ENCODE assay signal across 19 cellular contexts in the genomic region with DNA sequence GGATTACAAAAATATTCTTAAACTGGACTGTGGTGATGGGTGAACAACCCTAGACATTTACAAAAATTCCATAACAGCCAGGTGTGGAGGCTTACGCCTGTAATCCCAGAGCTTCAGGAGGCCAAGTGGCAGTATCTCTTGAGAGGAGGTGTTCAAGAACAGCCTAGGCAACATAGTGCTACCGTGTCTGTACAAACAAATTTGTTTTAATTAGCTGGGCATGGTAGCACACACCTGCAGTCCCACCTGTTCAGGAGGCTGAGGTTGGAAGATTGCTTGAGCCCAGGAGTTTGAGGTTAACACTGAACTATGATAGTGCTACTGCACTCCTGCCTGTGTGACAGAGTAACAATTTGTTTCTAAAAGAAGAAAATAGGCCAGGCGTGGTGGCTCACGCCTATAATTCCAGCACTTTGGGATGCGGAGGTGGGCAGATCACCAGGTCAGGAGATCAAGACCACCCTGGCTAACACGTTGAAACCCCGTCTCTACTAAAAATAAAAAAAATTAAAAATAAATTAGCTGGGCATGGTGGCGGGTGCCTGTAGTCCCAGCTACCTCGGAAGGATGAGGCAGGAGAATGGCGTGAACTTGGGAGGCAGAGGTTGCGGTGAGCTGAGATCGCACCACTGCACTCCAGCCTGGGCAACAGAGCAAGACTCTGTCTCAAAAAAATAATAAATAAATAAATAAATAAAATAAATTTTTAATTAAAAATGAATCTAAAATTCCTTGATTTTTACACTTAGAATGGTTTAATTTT. TPM values are rescaled to one million over a fixed set of nuclear protein-coding genes. Genes with fewer than 3 reads are reported as not detected.
DNase-seq lines count a peak whose midpoint lies in the region; ATAC-seq and TF ChIP-seq lines count a peak whose summit lies in the region.
"Had no signal": no experiment of that assay in that cellular context is flagged by ENCODE, and none has a peak within 500 bp of the region (broad histone marks: within the 10 kb centered on the region; RNA-seq: fewer than 3 reads in every experiment).

No MANE protein-coding gene starts in this region.

- DNase-seq in NCI-H748 (lab: John Stamatoyannopoulos, UW; ENCODE audit: unreplicated experiment) (peak; percentile 8), NCI-H748 treated with DMSO at 0.1 percent for 48 hours (lab: John Stamatoyannopoulos, UW) (no peak), psoas muscle (no peak), tibial artery (no peak), GM03348 (ENCODE audit: low spot score) (no peak), H4 (ENCODE audit: low spot score) (no peak)
- no peak for DNase-seq in effector memory CD8-positive, alpha-beta T cell
- DNase-seq: CD8-positive, alpha-beta memory T cell; GDM1; GOT3; Karpas-422; MG63; NCI-H1092; NCI-H187; NCI-H446 treated with DMSO at 0.1 percent for 48 hours; Right ventricle myocardium superior; SK-N-SH had no signal

- H3K4me3 ChIP-seq in HEK293 (ENCODE audit: low read depth, low read length) (no peak overlapping the region), psoas muscle (no peak overlapping the region), tibial artery (no peak overlapping the region)
- H3K4me3 ChIP-seq: BLaER1, MG63 had no signal

- H3K27ac ChIP-seq in HEK293 (ENCODE audit: extremely low read depth, low read depth, low read length): 0 out of 2 replicates have a peak overlapping the region, but pooled peaks have one; percentile 6
- peak overlapping the region; percentile 40 for H3K27ac ChIP-seq in psoas muscle
- no peak overlapping the region for H3K27ac ChIP-seq in tibial artery
- H3K27ac ChIP-seq: BLaER1 had no signal

- 80 to 87% (median 81%) methylated on average over 12 of the region's 12 CpGs for WGBS in psoas muscle, 3 donors

- no peak overlapping the region for H3K4me3 Mint-ChIP-seq in effector memory CD8-positive, alpha-beta T cell

- H3K27ac Mint-ChIP-seq in effector memory CD8-positive, alpha-beta T cell: peak overlapping the region in 1 of 2 donors; percentile 44

- peaks cover 40% of the 10 kb centered on the region for H3K36me3 Mint-ChIP-seq in effector memory CD8-positive, alpha-beta T cell (ENCODE audit: insufficient read depth)

- peak; percentile 12 for ATAC-seq in effector memory CD8-positive, alpha-beta T cell (replicated peaks)
- ATAC-seq in psoas muscle: peak in 2 of 4 donors; percentile 25 to 28

- intact Hi-C loops in psoas muscle (cut with DNase I): no loop called here
- intact Hi-C loops in tibial artery (cut with DNase I; ENCODE audit: low total_unique reads): no loop called here

- H3K9me3 Mint-ChIP-seq in effector memory CD8-positive, alpha-beta T cell: no peaks in the 10 kb centered on the region

- H3K4me1 ChIP-seq in HEK293 (ENCODE audit: control insufficient read depth, insufficient read depth, low read length) (peaks cover 24% of the 10 kb centered on the region), psoas muscle (peaks cover 61% of the 10 kb centered on the region), tibial artery (peaks cover 0 to 65% (median 15%) of the 10 kb centered on the region in 4 donors)

- peaks cover 42 to 63% of the 10 kb centered on the region in 2 donors for H3K4me1 Mint-ChIP-seq in effector memory CD8-positive, alpha-beta T cell (ENCODE audit: low read depth in 2 of 2)

- no peaks in the 10 kb centered on the region for H3K27me3 ChIP-seq in psoas muscle (ENCODE audit: insufficient read depth in 3 of 3, low read length in 2 of 3)
- no peaks in the 10 kb centered on the region for H3K27me3 ChIP-seq in tibial artery
- H3K27me3 ChIP-seq: BLaER1, MG63 had no signal

- H3K36me3 ChIP-seq in HEK293 (ENCODE audit: control insufficient read depth in 2 of 2, insufficient read depth in 1 of 2, low read length in 2 of 2) (no peaks in the 10 kb centered on the region; a peak in 1 of 3 replicates), psoas muscle (ENCODE audit: insufficient read depth in 1 of 2, low read depth in 1 of 2) (no peaks in the 10 kb centered on the region), tibial artery (no peaks in the 10 kb centered on the region)
- H3K36me3 ChIP-seq: MG63 had no signal

- CTCF ChIA-PET in HEK293 (lab: Yijun Ruan, JAX): interaction anchor here (0.6 to 0.8 kb wide), 2 partner anchors 13 to 14 kb away, joined by 3 to 5 read pairs; no protein-coding TSS in a partner anchor

- TF ChIP-seq CTCF in HEK293 (tag by site-specific recombination; IDR thresholded peaks at IDR 0.05): no peak
- no peak for TF ChIP-seq CTCF in psoas muscle (IDR thresholded peaks at IDR 0.05)
- TF ChIP-seq CTCF in tibial artery (IDR thresholded peaks at IDR 0.05): no peak

- no peaks in the 10 kb centered on the region for H3K27me3 Mint-ChIP-seq in effector memory CD8-positive, alpha-beta T cell

- H3K9me3 ChIP-seq in HEK293 (ENCODE audit: control insufficient read depth, insufficient read depth, low read depth, low read length): no peaks in the 10 kb centered on the region
- H3K9me3 ChIP-seq in psoas muscle: no peaks in the 10 kb centered on the region
- no peaks in the 10 kb centered on the region for H3K9me3 ChIP-seq in tibial artery
- H3K9me3 ChIP-seq: MG63, SK-N-SH had no signal

- POLR2A ChIA-PET in HEK293 (lab: Yijun Ruan, JAX): no interaction called here

TF ChIP-seq in HEK293, 187 proteins besides CTCF, POLR2A, EP300 and RAD21 (continues in another document):
- TF ChIP-seq, protein P1, sequence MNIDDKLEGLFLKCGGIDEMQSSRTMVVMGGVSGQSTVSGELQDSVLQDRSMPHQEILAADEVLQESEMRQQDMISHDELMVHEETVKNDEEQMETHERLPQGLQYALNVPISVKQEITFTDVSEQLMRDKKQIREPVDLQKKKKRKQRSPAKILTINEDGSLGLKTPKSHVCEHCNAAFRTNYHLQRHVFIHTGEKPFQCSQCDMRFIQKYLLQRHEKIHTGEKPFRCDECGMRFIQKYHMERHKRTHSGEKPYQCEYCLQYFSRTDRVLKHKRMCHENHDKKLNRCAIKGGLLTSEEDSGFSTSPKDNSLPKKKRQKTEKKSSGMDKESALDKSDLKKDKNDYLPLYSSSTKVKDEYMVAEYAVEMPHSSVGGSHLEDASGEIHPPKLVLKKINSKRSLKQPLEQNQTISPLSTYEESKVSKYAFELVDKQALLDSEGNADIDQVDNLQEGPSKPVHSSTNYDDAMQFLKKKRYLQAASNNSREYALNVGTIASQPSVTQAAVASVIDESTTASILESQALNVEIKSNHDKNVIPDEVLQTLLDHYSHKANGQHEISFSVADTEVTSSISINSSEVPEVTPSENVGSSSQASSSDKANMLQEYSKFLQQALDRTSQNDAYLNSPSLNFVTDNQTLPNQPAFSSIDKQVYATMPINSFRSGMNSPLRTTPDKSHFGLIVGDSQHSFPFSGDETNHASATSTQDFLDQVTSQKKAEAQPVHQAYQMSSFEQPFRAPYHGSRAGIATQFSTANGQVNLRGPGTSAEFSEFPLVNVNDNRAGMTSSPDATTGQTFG (tag by site-specific recombination; IDR thresholded peaks at IDR 0.05; ENCODE audit: borderline replicate concordance): no peak
- no peak for TF ChIP-seq ZNF248 (tag by site-specific recombination; IDR thresholded peaks at IDR 0.05)
- TF ChIP-seq ZNF335 (tag by site-specific recombination; conservative IDR thresholded peaks at IDR 0.05): no peak
- TF ChIP-seq ZNF146 (tag by site-specific recombination; IDR thresholded peaks at IDR 0.05): no peak
- TF ChIP-seq ZFHX2 (tag by site-specific recombination; conservative IDR thresholded peaks at IDR 0.05): no peak
- peak; percentile 97 for TF ChIP-seq ZNF600 (tag by site-specific recombination; IDR thresholded peaks at IDR 0.05)
- no peak for TF ChIP-seq ZNF529 (tag by site-specific recombination; IDR thresholded peaks at IDR 0.05; ENCODE audit: insufficient replicate concordance)
- no peak for TF ChIP-seq ZBTB48 (tag by site-specific recombination; IDR thresholded peaks at IDR 0.05)
- no peak for TF ChIP-seq KLF1 (tag by site-specific recombination; IDR thresholded peaks at IDR 0.05)
- peak; percentile 62; the same call in 1 of the 2 replicates for TF ChIP-seq ZNF202 (tag by site-specific recombination; IDR thresholded peaks at IDR 0.05; ENCODE audit: borderline replicate concordance)
- TF ChIP-seq ZNF121 (tag by site-specific recombination; IDR thresholded peaks at IDR 0.05): peak; percentile 76
- TF ChIP-seq, protein P2, sequence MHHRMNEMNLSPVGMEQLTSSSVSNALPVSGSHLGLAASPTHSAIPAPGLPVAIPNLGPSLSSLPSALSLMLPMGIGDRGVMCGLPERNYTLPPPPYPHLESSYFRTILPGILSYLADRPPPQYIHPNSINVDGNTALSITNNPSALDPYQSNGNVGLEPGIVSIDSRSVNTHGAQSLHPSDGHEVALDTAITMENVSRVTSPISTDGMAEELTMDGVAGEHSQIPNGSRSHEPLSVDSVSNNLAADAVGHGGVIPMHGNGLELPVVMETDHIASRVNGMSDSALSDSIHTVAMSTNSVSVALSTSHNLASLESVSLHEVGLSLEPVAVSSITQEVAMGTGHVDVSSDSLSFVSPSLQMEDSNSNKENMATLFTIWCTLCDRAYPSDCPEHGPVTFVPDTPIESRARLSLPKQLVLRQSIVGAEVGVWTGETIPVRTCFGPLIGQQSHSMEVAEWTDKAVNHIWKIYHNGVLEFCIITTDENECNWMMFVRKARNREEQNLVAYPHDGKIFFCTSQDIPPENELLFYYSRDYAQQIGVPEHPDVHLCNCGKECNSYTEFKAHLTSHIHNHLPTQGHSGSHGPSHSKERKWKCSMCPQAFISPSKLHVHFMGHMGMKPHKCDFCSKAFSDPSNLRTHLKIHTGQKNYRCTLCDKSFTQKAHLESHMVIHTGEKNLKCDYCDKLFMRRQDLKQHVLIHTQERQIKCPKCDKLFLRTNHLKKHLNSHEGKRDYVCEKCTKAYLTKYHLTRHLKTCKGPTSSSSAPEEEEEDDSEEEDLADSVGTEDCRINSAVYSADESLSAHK (tag by site-specific recombination; IDR thresholded peaks at IDR 0.05): no peak
- no peak for TF ChIP-seq ZNF311 (tag by site-specific recombination; IDR thresholded peaks at IDR 0.05; ENCODE audit: borderline replicate concordance)
- no peak for TF ChIP-seq ZNF354C (tag by site-specific recombination; IDR thresholded peaks at IDR 0.05; ENCODE audit: borderline replicate concordance, low read depth)
- TF ChIP-seq KLF16 (tag by site-specific recombination; IDR thresholded peaks at IDR 0.05): 0 out of 2 replicates have a peak, but pooled peaks have one; percentile 33
- no peak for TF ChIP-seq ZNF626 (tag by site-specific recombination; IDR thresholded peaks at IDR 0.05)
- TF ChIP-seq ZSCAN16 (tag by site-specific recombination; IDR thresholded peaks at IDR 0.05): no peak
- no peak for TF ChIP-seq ZNF133 (tag by site-specific recombination; IDR thresholded peaks at IDR 0.05)
- TF ChIP-seq ZNF560 (tag by site-specific recombination; IDR thresholded peaks at IDR 0.05; ENCODE audit: borderline replicate concordance): no peak

RNA-seq across cellular contexts. Expression of a gene that starts 37.1 kb away (rescaled TPM):
- total RNA-seq in psoas muscle: 10 to 100 TPM; 12.8 to 16.0 (median 14.6) TPM
- 10 to 100 TPM in 1 of 3 donors, 1 to 10 TPM in 2; 2.9 to 13.7 (median 8.8) TPM for polyA plus RNA-seq in psoas muscle
- 9.5 and 10.0 TPM in 2 replicates for total RNA-seq in H4 (2014; rRNA removed; shearing (Covaris generic))

RNA-seq across cellular contexts. Expression of a gene that starts 37.4 kb away (rescaled TPM):
- total RNA-seq in psoas muscle: 10 to 100 TPM; 21.1 to 39.5 (median 28.9) TPM
- polyA plus RNA-seq in psoas muscle: 10 to 100 TPM; 17.9 to 49.5 (median 34.0) TPM
- total RNA-seq in H4 (2014; rRNA removed; shearing (Covaris generic)): 28.3 and 46.0 TPM in 2 replicates

Comparison
In these comparisons a context has a peak if more than half of its experiments do, and no peak if none do; other contexts are left out.
1. H3K27ac ChIP-seq: peak in HEK293 (single experiment) and psoas muscle (single experiment); none in tibial artery (0 of 2).